Comparison of ENCODE assay signal across 1 cellular context in genomic region chr9:97923529-97924108, GRCh38.
TF ChIP-seq lines count a peak whose summit lies in the region.

No MANE protein-coding gene starts in this region.

TF ChIP-seq in K562, 482 proteins besides CTCF, POLR2A, EP300 and RAD21 (continued from another document and continues in another):
- no peak for TF ChIP-seq SRSF1 (IDR thresholded peaks at IDR 0.05; ENCODE audit: low read depth, low read length)
- no peak for TF ChIP-seq SP2 (IDR thresholded peaks at IDR 0.05; ENCODE audit: extremely low read depth, low read depth, low read length, poor library complexity, severe bottlenecking)
- no peak for TF ChIP-seq NR2F6 (CRISPR knock-in tag; IDR thresholded peaks at IDR 0.05)
- TF ChIP-seq SNAPC5 (CRISPR knock-in tag; IDR thresholded peaks at IDR 0.05) = no peak
- no peak for TF ChIP-seq MEF2D (tag; conservative IDR thresholded peaks at IDR 0.05; ENCODE audit: low read depth)
- TF ChIP-seq MEF2A (IDR thresholded peaks at IDR 0.05; ENCODE audit: control insufficient read depth, low read depth, low read length) = peak; percentile 32; the same call in 1 of the 2 replicates
- TF ChIP-seq HLTF (IDR thresholded peaks at IDR 0.05) = peak; percentile 21; the same call in 1 of the 2 replicates
- TF ChIP-seq CBX3 (IDR thresholded peaks at IDR 0.05; ENCODE audit: borderline replicate concordance in 1 of 2, low read length in 2 of 2) = no peak; a peak in 1 of 3 replicates
- peak; percentile 40; the same call in 1 of the 2 replicates for TF ChIP-seq CREM (IDR thresholded peaks at IDR 0.05; ENCODE audit: low read depth)
- no peak for TF ChIP-seq ZNF668 (CRISPR knock-in tag; IDR thresholded peaks at IDR 0.05)
- TF ChIP-seq RBBP5 (IDR thresholded peaks at IDR 0.05; ENCODE audit: borderline replicate concordance, insufficient read depth, low read length, poor library complexity, severe bottlenecking) = no peak
- TF ChIP-seq ZEB2 (IDR thresholded peaks at IDR 0.05) = 0 out of 2 replicates have a peak, but pooled peaks have one; percentile 29
- TF ChIP-seq ETS1 (conservative IDR thresholded peaks at IDR 0.05; ENCODE audit: control insufficient read depth, low read depth, low read length) = no peak
- TF ChIP-seq ZNF143 (CRISPR knock-in tag; IDR thresholded peaks at IDR 0.05) = no peak
- peak; percentile 98 for TF ChIP-seq ARID3A (IDR thresholded peaks at IDR 0.05; ENCODE audit: borderline replicate concordance, low read depth, low read length)
- no peak for TF ChIP-seq PHF21A (IDR thresholded peaks at IDR 0.05; ENCODE audit: borderline replicate concordance, low read depth)
- no peak for TF ChIP-seq ZNF12 (CRISPR knock-in tag; IDR thresholded peaks at IDR 0.05)
- no peak for TF ChIP-seq RUNX1 (IDR thresholded peaks at IDR 0.05; ENCODE audit: low read depth)
- TF ChIP-seq MEIS2 (IDR thresholded peaks at IDR 0.05; ENCODE audit: partially characterized antibody) = no peak
- no peak for TF ChIP-seq ZNF408 (CRISPR knock-in tag; IDR thresholded peaks at IDR 0.05; ENCODE audit: low read depth)
- TF ChIP-seq POLR2G (IDR thresholded peaks at IDR 0.05; ENCODE audit: low read depth, low read length) = no peak
- TF ChIP-seq LCOR (CRISPR knock-in tag; IDR thresholded peaks at IDR 0.05) = no peak
- TF ChIP-seq ZNF311 (CRISPR knock-in tag; IDR thresholded peaks at IDR 0.05) = no peak
- TF ChIP-seq ZNF76 (CRISPR knock-in tag; IDR thresholded peaks at IDR 0.05; ENCODE audit: borderline replicate concordance) = no peak
- no peak; the same call in 1 of the 2 replicates for TF ChIP-seq MITF (IDR thresholded peaks at IDR 0.05)
- TF ChIP-seq ZNF695 (CRISPR knock-in tag; IDR thresholded peaks at IDR 0.05) = no peak
- 0 out of 4 replicates have a peak, but pooled peaks of 1 of the 2 experiments have one; percentile 15 for TF ChIP-seq SRF (CRISPR knock-in tag; IDR thresholded peaks at IDR 0.05)
- TF ChIP-seq ID3 (CRISPR knock-in tag; IDR thresholded peaks at IDR 0.05) = no peak
- no peak for TF ChIP-seq ID3 (tag; IDR thresholded peaks at IDR 0.05)
- TF ChIP-seq SNRNP70 (optimal IDR thresholded peaks at IDR 0.05; ENCODE audit: low read depth, low read length) = no peak
- TF ChIP-seq FOXK2 (conservative IDR thresholded peaks at IDR 0.05 in 1 of 2, IDR thresholded peaks at IDR 0.05 in 1 of 2; ENCODE audit: low read depth in 2 of 2) = peak; percentile 82 to 85
- 0 out of 4 replicates have a peak, but pooled peaks of 1 of the 2 experiments have one; percentile 47 for TF ChIP-seq SIN3A (IDR thresholded peaks at IDR 0.05; ENCODE audit: borderline replicate concordance in 2 of 2, control insufficient read depth in 1 of 2, low read depth in 2 of 2, low read length in 2 of 2)
- TF ChIP-seq MCM2 (IDR thresholded peaks at IDR 0.05; ENCODE audit: low read depth) = no peak
- TF ChIP-seq MAZ (CRISPR knock-in tag; conservative IDR thresholded peaks at IDR 0.05 in 1 of 2, IDR thresholded peaks at IDR 0.05 in 1 of 2) = no peak
- no peak for TF ChIP-seq STAT5A (IDR thresholded peaks at IDR 0.05; ENCODE audit: borderline replicate concordance, low read length)
- TF ChIP-seq PHB (CRISPR knock-in tag; IDR thresholded peaks at IDR 0.05) = no peak
- TF ChIP-seq KDM5B (IDR thresholded peaks at IDR 0.05; ENCODE audit: insufficient replicate concordance, low read depth, low read length) = no peak
- TF ChIP-seq HDAC6 (IDR thresholded peaks at IDR 0.05; ENCODE audit: low read depth, low read length) = no peak
- no peak for TF ChIP-seq SIRT6 (IDR thresholded peaks at IDR 0.05; ENCODE audit: low read depth, low read length)
- TF ChIP-seq RBM22 (IDR thresholded peaks at IDR 0.05; ENCODE audit: low read depth, low read length, poor library complexity, severe bottlenecking) = no peak
- TF ChIP-seq GATAD2B (IDR thresholded peaks at IDR 0.05; ENCODE audit: borderline replicate concordance) = 0 out of 2 replicates have a peak, but pooled peaks have one; percentile 37
- no peak for TF ChIP-seq STAT5B (CRISPR knock-in tag; IDR thresholded peaks at IDR 0.05)
- TF ChIP-seq COPS2 (conservative IDR thresholded peaks at IDR 0.05) = no peak
- no peak for TF ChIP-seq ZNF174 (CRISPR knock-in tag; IDR thresholded peaks at IDR 0.05)
- 0 out of 2 replicates have a peak, but pooled peaks have one; percentile 37 for TF ChIP-seq MTA3 (IDR thresholded peaks at IDR 0.05; ENCODE audit: borderline replicate concordance)
- no peak for TF ChIP-seq C11orf30 (IDR thresholded peaks at IDR 0.05; ENCODE audit: low read depth)
- TF ChIP-seq BCLAF1 (IDR thresholded peaks at IDR 0.05; ENCODE audit: borderline replicate concordance in 1 of 2, control insufficient read depth in 1 of 2, low read depth in 2 of 2, low read length in 1 of 2) = 0 out of 4 replicates have a peak, but pooled peaks of 1 of the 2 experiments have one; percentile 23
- no peak for TF ChIP-seq ELK3 (CRISPR knock-in tag; IDR thresholded peaks at IDR 0.05)
- no peak for TF ChIP-seq XRCC4 (IDR thresholded peaks at IDR 0.05; ENCODE audit: extremely low read depth, insufficient read depth, insufficient read length)
- no peak for TF ChIP-seq SMAD3 (CRISPR knock-in tag; conservative IDR thresholded peaks at IDR 0.05)
- 0 out of 4 replicates have a peak, but pooled peaks of 1 of the 2 experiments have one; percentile 37 for TF ChIP-seq TRIM24 (IDR thresholded peaks at IDR 0.05)
- TF ChIP-seq GABPB1 (CRISPR knock-in tag; IDR thresholded peaks at IDR 0.05) = no peak
- no peak for TF ChIP-seq HBP1 (CRISPR knock-in tag; IDR thresholded peaks at IDR 0.05)
- no peak for TF ChIP-seq CHCHD3 (CRISPR knock-in tag; IDR thresholded peaks at IDR 0.05)
- TF ChIP-seq TCF7 (IDR thresholded peaks at IDR 0.05; ENCODE audit: borderline replicate concordance) = no peak
- TF ChIP-seq ZNF778 (CRISPR knock-in tag; IDR thresholded peaks at IDR 0.05) = no peak
- TF ChIP-seq HDGF (IDR thresholded peaks at IDR 0.05) = no peak
- no peak for TF ChIP-seq PCBP1 (IDR thresholded peaks at IDR 0.05; ENCODE audit: low read depth, low read length, poor library complexity, severe bottlenecking)
- no peak for TF ChIP-seq NEUROD1 (IDR thresholded peaks at IDR 0.05; ENCODE audit: borderline replicate concordance, low read depth, low read length, partially characterized antibody)
- no peak for TF ChIP-seq POLR3G (IDR thresholded peaks at IDR 0.05; ENCODE audit: extremely low read depth, insufficient read length, insufficient replicate concordance)
- 0 out of 2 replicates have a peak, but pooled peaks have one; percentile 31 for TF ChIP-seq ZC3H8 (IDR thresholded peaks at IDR 0.05)
- TF ChIP-seq HNRNPUL1 (IDR thresholded peaks at IDR 0.05; ENCODE audit: low read length) = no peak
- peak; percentile 59; the same call in 1 of the 2 replicates for TF ChIP-seq FOXJ2 (tag; IDR thresholded peaks at IDR 0.05)
